Comparison of ENCODE assay signal across 8 cellular contexts in the genomic region with DNA sequence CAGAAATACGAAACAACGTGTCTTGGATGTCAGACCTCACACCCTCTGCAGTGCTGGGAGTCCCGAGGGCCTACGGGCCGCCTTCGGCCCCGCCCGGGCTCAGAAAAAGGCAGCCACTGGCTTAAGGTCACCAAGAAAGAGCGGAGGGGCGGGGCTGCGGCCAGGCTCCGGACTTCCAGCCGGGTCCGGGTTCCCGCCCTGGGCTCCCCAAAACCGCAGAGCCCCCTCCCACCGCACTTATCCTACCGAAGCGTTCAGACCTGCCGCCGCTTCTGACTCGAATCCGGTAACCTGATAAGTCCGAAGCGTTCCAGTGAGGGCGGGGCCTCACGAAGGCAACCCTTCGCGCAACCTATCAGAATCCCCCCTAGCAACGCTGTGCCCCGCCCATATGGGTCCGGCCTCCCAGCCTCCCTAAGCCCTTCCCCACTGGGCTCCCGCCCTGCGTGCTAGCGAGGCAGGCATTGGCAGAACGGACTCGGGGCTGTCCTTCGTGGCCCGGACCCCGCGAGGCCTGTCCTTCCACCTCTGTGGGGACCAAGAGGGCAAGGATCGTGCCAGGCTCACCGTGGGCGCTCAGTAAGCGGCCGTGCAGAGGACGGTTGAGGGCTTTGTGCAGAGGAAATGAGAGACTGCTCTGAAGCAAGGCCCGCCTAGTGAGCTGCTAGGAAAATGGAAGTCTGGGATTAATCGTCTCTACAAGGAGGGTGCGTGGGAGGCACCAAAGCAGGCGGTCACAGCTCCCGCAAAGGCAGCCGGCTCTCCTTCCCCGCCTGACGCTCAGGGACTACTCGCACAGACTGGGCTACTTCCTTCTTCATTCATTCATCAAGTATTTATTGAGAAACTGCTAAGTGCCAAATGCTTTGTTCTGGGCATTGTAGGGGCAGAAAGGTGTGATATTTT. TPM values are rescaled to one million over a fixed set of nuclear protein-coding genes. Genes with fewer than 3 reads are reported as not detected.
DNase-seq lines count a peak whose midpoint lies in the region; ATAC-seq and TF ChIP-seq lines count a peak whose summit lies in the region.

NAGA (minus strand) TSS at position 296 of the 906 bp plus-strand sequence. CDS start 515 bp downstream, outside the sequence.

- TF ChIP-seq EP300 in ovary (IDR thresholded peaks at IDR 0.05) = no peak

- intact Hi-C loops in Right ventricle myocardium inferior (cut with DNase I) (no loop called here), ovary (cut with DNase I) (no loop called here)

- no peaks in the 10 kb centered on the region for H3K9me3 ChIP-seq in ovary
- H3K9me3 ChIP-seq in thymus (ENCODE audit: control insufficient read depth) = no peaks in the 10 kb centered on the region

- peak within 1 kb of the TSS; percentile 58 to 89 for H3K27ac ChIP-seq in ovary
- H3K27ac ChIP-seq in thymus (ENCODE audit: low read depth) = peak within 1 kb of the TSS; percentile 86

- H3K4me1 ChIP-seq in ovary (ENCODE audit: insufficient read depth) (peaks cover 5% of the 10 kb centered on the region), thymus (ENCODE audit: control insufficient read depth, insufficient read depth, low read length) (peaks cover 16% of the 10 kb centered on the region)

- TF ChIP-seq CTCF in GM12875 (IDR thresholded peaks at IDR 0.05; ENCODE audit: borderline replicate concordance, insufficient read depth, low read depth, low read length) (no peak), ovary (IDR thresholded peaks at IDR 0.05) (peak in 1 of 3 donors; percentile 35)

- DNase-seq in NCI-H1436 (lab: John Stamatoyannopoulos, UW) = peak; percentile 97
- DNase-seq in SW480 (ENCODE audit: low spot score) = peak; percentile 95
- peak; percentile 81 for DNase-seq in activated naive CD8-positive, alpha-beta T cell treated with anti-CD3 and anti-CD28 coated beads, Interleukin-2, amount 50 U/mL, for 16 hours (ENCODE audit: low read depth, low spot score)
- peak; percentile 99 for DNase-seq in Right ventricle myocardium inferior (ENCODE audit: missing footprints)
- DNase-seq in ovary = peak; percentile 93 to 96 (median 96)

- H3K27me3 ChIP-seq in ovary = no peaks in the 10 kb centered on the region
- no peaks in the 10 kb centered on the region for H3K27me3 ChIP-seq in thymus (ENCODE audit: control insufficient read depth, insufficient read depth)

- H3K36me3 ChIP-seq in ovary = no peaks in the 10 kb centered on the region
- H3K36me3 ChIP-seq in thymus (ENCODE audit: control insufficient read depth, insufficient read depth) = peaks cover 8% of the 10 kb centered on the region

- WGBS in ovary, 3 donors = 0 to 1% (median 1%) methylated on average over 46 to 56 of the region's 56 CpGs
- WGBS in thymus = under 1% methylated on average over 56 of the region's 56 CpGs

- peak; percentile 95 for TF ChIP-seq POLR2A in ovary (IDR thresholded peaks at IDR 0.05)

- H3K4me3 ChIP-seq in GM12875 (ENCODE audit: low read depth, low read length) (peak within 1 kb of the TSS; percentile 62), ovary (peak within 1 kb of the TSS; percentile 66), thymus (ENCODE audit: low read length) (peak within 1 kb of the TSS; percentile 70)

- ATAC-seq in HG02798 (IDR thresholded peaks at IDR 0.05; ENCODE audit: poor library complexity, unreplicated experiment) = peak; percentile 94
- ATAC-seq in Right ventricle myocardium inferior = peak; percentile 95

RNA-seq across cellular contexts. Expression of gene NAGA, which starts in this region (rescaled TPM):
- 14.3 TPM for total RNA-seq in Right ventricle myocardium inferior
- total RNA-seq in ovary = 10 to 100 TPM; 18.7 to 34.3 (median 20.3) TPM
- 10 to 100 TPM; 17.6 to 18.1 TPM for polyA plus RNA-seq in ovary
- 10.6 TPM for polyA plus RNA-seq in thymus

Comparison
In these comparisons a context has a peak if more than half of its experiments do, and no peak if none do; other contexts are left out.
1. Peak in every context shown above with its lines: DNase-seq, ATAC-seq, H3K4me3 ChIP-seq and H3K27ac ChIP-seq.